Comparison of ENCODE assay signal across 1 cellular context in the genomic region with DNA sequence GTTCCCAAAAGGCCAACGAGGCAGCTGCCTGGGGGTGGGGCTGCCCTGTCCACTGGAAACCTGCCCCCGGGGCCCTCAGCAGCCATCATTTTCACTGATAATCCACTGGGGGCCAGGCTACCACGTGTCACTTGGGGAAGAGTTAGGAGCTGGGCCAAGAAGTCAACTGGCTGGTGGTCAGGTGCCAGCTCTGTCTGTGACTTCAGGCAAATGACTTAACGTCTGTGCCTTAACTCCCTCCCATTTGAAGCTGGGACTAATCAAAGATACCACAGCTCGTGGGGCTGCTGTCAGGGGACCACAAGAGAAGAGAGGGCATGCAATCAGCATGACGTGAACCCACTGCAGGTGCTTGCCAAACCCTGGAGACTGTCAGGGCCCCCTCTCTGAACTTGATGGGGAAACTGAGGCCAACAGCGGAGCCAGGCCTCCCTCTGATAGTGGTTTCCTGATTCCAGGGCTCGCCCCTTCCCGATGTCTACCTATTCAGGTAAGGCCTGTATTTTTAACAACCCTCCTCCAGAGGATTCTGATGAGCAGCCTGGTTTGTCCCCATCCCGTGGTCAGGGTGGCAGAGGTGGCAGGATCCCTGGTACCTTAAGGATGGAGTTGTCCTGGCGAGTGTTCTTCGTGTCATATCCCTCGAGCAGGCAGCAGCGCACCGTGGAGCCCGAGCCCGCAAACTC.
TF ChIP-seq lines count a peak whose summit lies in the region.

No MANE protein-coding gene starts in this region.

TF ChIP-seq in HepG2, 621 proteins besides CTCF, POLR2A, EP300 and RAD21 (continues in another document):
- TF ChIP-seq STAG1 (CRISPR knock-in tag; IDR thresholded peaks at IDR 0.05) (no peak), ZNF34 (CRISPR knock-in tag; IDR thresholded peaks at IDR 0.05; ENCODE audit: borderline replicate concordance) (0 out of 2 replicates have a peak, but pooled peaks have one; percentile 27), ZNF460 (CRISPR knock-in tag; IDR thresholded peaks at IDR 0.05; ENCODE audit: borderline replicate concordance) (no peak), ZNF720 (CRISPR knock-in tag; IDR thresholded peaks at IDR 0.05) (no peak), PHF21A (CRISPR knock-in tag; IDR thresholded peaks at IDR 0.05) (no peak), ZNF552 (CRISPR knock-in tag; IDR thresholded peaks at IDR 0.05; ENCODE audit: borderline replicate concordance) (no peak), ZNF7 (CRISPR knock-in tag; IDR thresholded peaks at IDR 0.05) (no peak), BCL6 (CRISPR knock-in tag; IDR thresholded peaks at IDR 0.05) (no peak), ZNF564 (CRISPR knock-in tag; IDR thresholded peaks at IDR 0.05) (no peak), MLLT10 (CRISPR knock-in tag; IDR thresholded peaks at IDR 0.05) (no peak), CENPX (CRISPR knock-in tag; IDR thresholded peaks at IDR 0.05) (no peak), ZBTB20 (CRISPR knock-in tag; IDR thresholded peaks at IDR 0.05; ENCODE audit: borderline replicate concordance, low read depth) (no peak), ATAD3A (CRISPR knock-in tag; IDR thresholded peaks at IDR 0.05) (no peak), ZC3H4 (CRISPR knock-in tag; IDR thresholded peaks at IDR 0.05; ENCODE audit: borderline replicate concordance) (no peak), SOX5 (CRISPR knock-in tag; IDR thresholded peaks at IDR 0.05; ENCODE audit: borderline replicate concordance) (no peak), ZNF343 (CRISPR knock-in tag; IDR thresholded peaks at IDR 0.05) (no peak), JARID2 (CRISPR knock-in tag; IDR thresholded peaks at IDR 0.05; ENCODE audit: insufficient replicate concordance) (no peak), SP1 (IDR thresholded peaks at IDR 0.05) (no peak), SP1 (CRISPR knock-in tag; IDR thresholded peaks at IDR 0.05) (no peak), NFE2L1 (CRISPR knock-in tag; IDR thresholded peaks at IDR 0.05; ENCODE audit: borderline replicate concordance) (0 out of 2 replicates have a peak, but pooled peaks have one; percentile 48), ZNF775 (CRISPR knock-in tag; IDR thresholded peaks at IDR 0.05; ENCODE audit: borderline replicate concordance) (no peak), MIXL1 (CRISPR knock-in tag; IDR thresholded peaks at IDR 0.05) (no peak), ZNF558 (CRISPR knock-in tag; IDR thresholded peaks at IDR 0.05; ENCODE audit: borderline replicate concordance) (peak; percentile 38; the same call in 1 of the 2 replicates), SALL1 (CRISPR knock-in tag; IDR thresholded peaks at IDR 0.05) (no peak), PAWR (CRISPR knock-in tag; IDR thresholded peaks at IDR 0.05; ENCODE audit: borderline replicate concordance) (peak; percentile 22; the same call in 1 of the 2 replicates), ZNF557 (CRISPR knock-in tag; IDR thresholded peaks at IDR 0.05) (0 out of 2 replicates have a peak, but pooled peaks have one; percentile 6), ZNF788 (CRISPR knock-in tag; IDR thresholded peaks at IDR 0.05; ENCODE audit: borderline replicate concordance) (no peak), ZNF484 (CRISPR knock-in tag; IDR thresholded peaks at IDR 0.05; ENCODE audit: borderline replicate concordance, low read depth) (peak; percentile 67; the same call in 1 of the 2 replicates), ZNF547 (CRISPR knock-in tag; IDR thresholded peaks at IDR 0.05) (no peak), NCOA2 (CRISPR knock-in tag; IDR thresholded peaks at IDR 0.05) (no peak), ZNF451 (CRISPR knock-in tag; IDR thresholded peaks at IDR 0.05) (no peak), ZBTB38 (CRISPR knock-in tag; IDR thresholded peaks at IDR 0.05) (0 out of 2 replicates have a peak, but pooled peaks have one; percentile 11), MAFK (conservative IDR thresholded peaks at IDR 0.05 in 1 of 2, IDR thresholded peaks at IDR 0.05 in 1 of 2; ENCODE audit: low read length in 2 of 2) (no peak)
- TF ChIP-seq, protein P1, sequence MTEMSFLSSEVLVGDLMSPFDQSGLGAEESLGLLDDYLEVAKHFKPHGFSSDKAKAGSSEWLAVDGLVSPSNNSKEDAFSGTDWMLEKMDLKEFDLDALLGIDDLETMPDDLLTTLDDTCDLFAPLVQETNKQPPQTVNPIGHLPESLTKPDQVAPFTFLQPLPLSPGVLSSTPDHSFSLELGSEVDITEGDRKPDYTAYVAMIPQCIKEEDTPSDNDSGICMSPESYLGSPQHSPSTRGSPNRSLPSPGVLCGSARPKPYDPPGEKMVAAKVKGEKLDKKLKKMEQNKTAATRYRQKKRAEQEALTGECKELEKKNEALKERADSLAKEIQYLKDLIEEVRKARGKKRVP (CRISPR knock-in tag; IDR thresholded peaks at IDR 0.05), result no peak
- TF ChIP-seq, protein P2, sequence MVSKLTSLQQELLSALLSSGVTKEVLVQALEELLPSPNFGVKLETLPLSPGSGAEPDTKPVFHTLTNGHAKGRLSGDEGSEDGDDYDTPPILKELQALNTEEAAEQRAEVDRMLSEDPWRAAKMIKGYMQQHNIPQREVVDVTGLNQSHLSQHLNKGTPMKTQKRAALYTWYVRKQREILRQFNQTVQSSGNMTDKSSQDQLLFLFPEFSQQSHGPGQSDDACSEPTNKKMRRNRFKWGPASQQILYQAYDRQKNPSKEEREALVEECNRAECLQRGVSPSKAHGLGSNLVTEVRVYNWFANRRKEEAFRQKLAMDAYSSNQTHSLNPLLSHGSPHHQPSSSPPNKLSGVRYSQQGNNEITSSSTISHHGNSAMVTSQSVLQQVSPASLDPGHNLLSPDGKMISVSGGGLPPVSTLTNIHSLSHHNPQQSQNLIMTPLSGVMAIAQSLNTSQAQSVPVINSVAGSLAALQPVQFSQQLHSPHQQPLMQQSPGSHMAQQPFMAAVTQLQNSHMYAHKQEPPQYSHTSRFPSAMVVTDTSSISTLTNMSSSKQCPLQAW (CRISPR knock-in tag; IDR thresholded peaks at IDR 0.05), result 0 out of 2 replicates have a peak, but pooled peaks have one; percentile 35
- TF ChIP-seq, protein P3, sequence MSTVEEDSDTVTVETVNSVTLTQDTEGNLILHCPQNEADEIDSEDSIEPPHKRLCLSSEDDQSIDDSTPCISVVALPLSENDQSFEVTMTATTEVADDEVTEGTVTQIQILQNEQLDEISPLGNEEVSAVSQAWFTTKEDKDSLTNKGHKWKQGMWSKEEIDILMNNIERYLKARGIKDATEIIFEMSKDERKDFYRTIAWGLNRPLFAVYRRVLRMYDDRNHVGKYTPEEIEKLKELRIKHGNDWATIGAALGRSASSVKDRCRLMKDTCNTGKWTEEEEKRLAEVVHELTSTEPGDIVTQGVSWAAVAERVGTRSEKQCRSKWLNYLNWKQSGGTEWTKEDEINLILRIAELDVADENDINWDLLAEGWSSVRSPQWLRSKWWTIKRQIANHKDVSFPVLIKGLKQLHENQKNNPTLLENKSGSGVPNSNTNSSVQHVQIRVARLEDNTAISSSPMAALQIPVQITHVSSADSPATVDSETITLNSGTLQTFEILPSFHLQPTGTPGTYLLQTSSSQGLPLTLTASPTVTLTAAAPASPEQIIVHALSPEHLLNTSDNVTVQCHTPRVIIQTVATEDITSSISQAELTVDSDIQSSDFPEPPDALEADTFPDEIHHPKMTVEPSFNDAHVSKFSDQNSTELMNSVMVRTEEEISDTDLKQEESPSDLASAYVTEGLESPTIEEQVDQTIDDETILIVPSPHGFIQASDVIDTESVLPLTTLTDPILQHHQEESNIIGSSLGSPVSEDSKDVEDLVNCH (CRISPR knock-in tag; IDR thresholded peaks at IDR 0.05), result no peak
- TF ChIP-seq, protein P4, sequence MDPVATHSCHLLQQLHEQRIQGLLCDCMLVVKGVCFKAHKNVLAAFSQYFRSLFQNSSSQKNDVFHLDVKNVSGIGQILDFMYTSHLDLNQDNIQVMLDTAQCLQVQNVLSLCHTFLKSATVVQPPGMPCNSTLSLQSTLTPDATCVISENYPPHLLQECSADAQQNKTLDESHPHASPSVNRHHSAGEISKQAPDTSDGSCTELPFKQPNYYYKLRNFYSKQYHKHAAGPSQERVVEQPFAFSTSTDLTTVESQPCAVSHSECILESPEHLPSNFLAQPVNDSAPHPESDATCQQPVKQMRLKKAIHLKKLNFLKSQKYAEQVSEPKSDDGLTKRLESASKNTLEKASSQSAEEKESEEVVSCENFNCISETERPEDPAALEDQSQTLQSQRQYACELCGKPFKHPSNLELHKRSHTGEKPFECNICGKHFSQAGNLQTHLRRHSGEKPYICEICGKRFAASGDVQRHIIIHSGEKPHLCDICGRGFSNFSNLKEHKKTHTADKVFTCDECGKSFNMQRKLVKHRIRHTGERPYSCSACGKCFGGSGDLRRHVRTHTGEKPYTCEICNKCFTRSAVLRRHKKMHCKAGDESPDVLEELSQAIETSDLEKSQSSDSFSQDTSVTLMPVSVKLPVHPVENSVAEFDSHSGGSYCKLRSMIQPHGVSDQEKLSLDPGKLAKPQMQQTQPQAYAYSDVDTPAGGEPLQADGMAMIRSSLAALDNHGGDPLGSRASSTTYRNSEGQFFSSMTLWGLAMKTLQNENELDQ (CRISPR knock-in tag; IDR thresholded peaks at IDR 0.05; ENCODE audit: borderline replicate concordance), result no peak
- TF ChIP-seq, protein P5, sequence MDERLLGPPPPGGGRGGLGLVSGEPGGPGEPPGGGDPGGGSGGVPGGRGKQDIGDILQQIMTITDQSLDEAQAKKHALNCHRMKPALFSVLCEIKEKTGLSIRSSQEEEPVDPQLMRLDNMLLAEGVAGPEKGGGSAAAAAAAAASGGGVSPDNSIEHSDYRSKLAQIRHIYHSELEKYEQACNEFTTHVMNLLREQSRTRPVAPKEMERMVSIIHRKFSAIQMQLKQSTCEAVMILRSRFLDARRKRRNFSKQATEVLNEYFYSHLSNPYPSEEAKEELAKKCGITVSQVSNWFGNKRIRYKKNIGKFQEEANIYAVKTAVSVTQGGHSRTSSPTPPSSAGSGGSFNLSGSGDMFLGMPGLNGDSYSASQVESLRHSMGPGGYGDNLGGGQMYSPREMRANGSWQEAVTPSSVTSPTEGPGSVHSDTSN (CRISPR knock-in tag; IDR thresholded peaks at IDR 0.05), result no peak
- TF ChIP-seq, protein P6, sequence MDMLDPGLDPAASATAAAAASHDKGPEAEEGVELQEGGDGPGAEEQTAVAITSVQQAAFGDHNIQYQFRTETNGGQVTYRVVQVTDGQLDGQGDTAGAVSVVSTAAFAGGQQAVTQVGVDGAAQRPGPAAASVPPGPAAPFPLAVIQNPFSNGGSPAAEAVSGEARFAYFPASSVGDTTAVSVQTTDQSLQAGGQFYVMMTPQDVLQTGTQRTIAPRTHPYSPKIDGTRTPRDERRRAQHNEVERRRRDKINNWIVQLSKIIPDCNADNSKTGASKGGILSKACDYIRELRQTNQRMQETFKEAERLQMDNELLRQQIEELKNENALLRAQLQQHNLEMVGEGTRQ (IDR thresholded peaks at IDR 0.05; ENCODE audit: low read depth, low read length), result no peak
- TF ChIP-seq, protein P6 (CRISPR knock-in tag; IDR thresholded peaks at IDR 0.05; ENCODE audit: borderline replicate concordance), result no peak
- TF ChIP-seq, protein P7, sequence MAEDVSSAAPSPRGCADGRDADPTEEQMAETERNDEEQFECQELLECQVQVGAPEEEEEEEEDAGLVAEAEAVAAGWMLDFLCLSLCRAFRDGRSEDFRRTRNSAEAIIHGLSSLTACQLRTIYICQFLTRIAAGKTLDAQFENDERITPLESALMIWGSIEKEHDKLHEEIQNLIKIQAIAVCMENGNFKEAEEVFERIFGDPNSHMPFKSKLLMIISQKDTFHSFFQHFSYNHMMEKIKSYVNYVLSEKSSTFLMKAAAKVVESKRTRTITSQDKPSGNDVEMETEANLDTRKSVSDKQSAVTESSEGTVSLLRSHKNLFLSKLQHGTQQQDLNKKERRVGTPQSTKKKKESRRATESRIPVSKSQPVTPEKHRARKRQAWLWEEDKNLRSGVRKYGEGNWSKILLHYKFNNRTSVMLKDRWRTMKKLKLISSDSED (CRISPR knock-in tag; IDR thresholded peaks at IDR 0.05), result no peak
- TF ChIP-seq, protein P8, sequence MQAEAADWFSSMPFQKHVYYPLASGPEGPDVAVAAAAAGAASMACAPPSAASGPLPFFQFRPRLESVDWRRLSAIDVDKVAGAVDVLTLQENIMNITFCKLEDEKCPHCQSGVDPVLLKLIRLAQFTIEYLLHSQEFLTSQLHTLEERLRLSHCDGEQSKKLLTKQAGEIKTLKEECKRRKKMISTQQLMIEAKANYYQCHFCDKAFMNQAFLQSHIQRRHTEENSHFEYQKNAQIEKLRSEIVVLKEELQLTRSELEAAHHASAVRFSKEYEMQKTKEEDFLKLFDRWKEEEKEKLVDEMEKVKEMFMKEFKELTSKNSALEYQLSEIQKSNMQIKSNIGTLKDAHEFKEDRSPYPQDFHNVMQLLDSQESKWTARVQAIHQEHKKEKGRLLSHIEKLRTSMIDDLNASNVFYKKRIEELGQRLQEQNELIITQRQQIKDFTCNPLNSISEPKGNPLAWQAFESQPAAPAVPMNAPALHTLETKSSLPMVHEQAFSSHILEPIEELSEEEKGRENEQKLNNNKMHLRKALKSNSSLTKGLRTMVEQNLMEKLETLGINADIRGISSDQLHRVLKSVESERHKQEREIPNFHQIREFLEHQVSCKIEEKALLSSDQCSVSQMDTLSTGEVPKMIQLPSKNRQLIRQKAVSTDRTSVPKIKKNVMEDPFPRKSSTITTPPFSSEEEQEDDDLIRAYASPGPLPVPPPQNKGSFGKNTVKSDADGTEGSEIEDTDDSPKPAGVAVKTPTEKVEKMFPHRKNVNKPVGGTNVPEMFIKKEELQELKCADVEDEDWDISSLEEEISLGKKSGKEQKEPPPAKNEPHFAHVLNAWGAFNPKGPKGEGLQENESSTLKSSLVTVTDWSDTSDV (CRISPR knock-in tag; IDR thresholded peaks at IDR 0.05), result peak; percentile 75; the same call in 1 of the 2 replicates
- TF ChIP-seq, protein P9, sequence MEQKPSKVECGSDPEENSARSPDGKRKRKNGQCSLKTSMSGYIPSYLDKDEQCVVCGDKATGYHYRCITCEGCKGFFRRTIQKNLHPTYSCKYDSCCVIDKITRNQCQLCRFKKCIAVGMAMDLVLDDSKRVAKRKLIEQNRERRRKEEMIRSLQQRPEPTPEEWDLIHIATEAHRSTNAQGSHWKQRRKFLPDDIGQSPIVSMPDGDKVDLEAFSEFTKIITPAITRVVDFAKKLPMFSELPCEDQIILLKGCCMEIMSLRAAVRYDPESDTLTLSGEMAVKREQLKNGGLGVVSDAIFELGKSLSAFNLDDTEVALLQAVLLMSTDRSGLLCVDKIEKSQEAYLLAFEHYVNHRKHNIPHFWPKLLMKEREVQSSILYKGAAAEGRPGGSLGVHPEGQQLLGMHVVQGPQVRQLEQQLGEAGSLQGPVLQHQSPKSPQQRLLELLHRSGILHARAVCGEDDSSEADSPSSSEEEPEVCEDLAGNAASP (CRISPR knock-in tag; IDR thresholded peaks at IDR 0.05; ENCODE audit: borderline replicate concordance), result no peak
- TF ChIP-seq, protein P10, sequence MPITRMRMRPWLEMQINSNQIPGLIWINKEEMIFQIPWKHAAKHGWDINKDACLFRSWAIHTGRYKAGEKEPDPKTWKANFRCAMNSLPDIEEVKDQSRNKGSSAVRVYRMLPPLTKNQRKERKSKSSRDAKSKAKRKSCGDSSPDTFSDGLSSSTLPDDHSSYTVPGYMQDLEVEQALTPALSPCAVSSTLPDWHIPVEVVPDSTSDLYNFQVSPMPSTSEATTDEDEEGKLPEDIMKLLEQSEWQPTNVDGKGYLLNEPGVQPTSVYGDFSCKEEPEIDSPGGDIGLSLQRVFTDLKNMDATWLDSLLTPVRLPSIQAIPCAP (CRISPR knock-in tag; IDR thresholded peaks at IDR 0.05; ENCODE audit: low read depth), result no peak
